21 cellular contexts compared by ENCODE assay signal in the genomic region with DNA sequence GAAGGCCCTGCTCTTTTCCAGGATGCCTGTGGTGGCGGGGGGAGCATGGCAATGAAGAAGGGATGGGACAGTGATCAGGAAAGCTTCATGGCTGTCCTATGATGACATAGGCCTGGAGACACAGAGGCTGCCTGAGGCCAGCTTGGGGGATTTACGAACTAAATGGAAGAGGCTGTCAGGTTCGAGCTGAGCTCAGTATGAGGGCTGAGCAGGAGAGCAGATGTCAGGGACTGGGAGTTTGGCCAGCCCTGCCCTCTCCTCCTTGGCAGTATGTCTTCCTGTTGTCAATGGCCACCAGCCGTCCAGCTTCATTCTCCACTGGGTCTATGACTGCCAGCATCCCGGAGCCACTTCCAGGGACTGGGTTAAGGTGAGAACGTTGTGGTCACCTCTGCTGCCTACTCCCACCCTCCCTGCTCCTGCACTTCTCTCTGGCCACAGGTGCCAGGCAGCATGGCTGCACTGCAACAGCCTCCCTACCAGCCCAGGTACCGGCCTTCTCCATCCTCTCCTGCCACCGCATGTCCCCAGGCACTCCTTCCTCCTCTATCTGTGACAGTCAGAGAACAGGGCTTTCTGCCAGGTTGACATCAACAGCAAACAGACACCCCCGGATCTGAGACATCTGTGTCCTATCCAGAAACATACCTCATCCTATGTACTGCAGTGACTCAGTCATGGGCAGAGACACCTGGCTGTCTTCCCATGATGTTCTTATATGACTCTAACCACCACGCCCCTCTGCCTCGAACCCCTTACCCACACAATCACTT.
DNase-seq lines count a peak whose midpoint lies in the region; ATAC-seq, FAIRE-seq and TF ChIP-seq lines count a peak whose summit lies in the region.
"Had no signal": no experiment of that assay in that cellular context is flagged by ENCODE, and none has a peak within 500 bp of the region (broad histone marks: within the 10 kb centered on the region; RNA-seq: fewer than 3 reads in every experiment).

No MANE protein-coding gene starts in this region.

- intact Hi-C loops in activated CD4-positive, alpha-beta T cell treated with anti-CD3 and anti-CD28 coated beads for 36 hours (cut with DNase I, micrococcal nuclease): no loop called here
- intact Hi-C loops in posterior cingulate gyrus (cut with DNase I): no loop called here

- no peaks in the 10 kb centered on the region for H3K36me3 ChIP-seq in H1 (ENCODE audit: control insufficient read depth in 2 of 4, insufficient read depth in 4 of 4, low read length in 3 of 4)
- H3K36me3 ChIP-seq: adrenal gland, upper lobe of right lung had no signal

- H3K23me2 ChIP-seq in H1 (ENCODE audit: low read depth, low read length): no peaks in the 10 kb centered on the region; the same call in 1 of the 2 replicates

- peaks cover 23% of the 10 kb centered on the region for H3K27me3 Mint-ChIP-seq in activated CD4-positive, alpha-beta T cell treated with anti-CD3 and anti-CD28 coated beads for 36 hours
- no peaks in the 10 kb centered on the region for H3K27me3 Mint-ChIP-seq in activated CD4-positive, alpha-beta T cell treated with anti-CD3 and anti-CD28 coated beads, Interleukin-2, amount 10 ng/mL, durations not matched to agents 7 days and 5 days

- H3K4me2 ChIP-seq in H1 (ENCODE audit: insufficient read depth in 1 of 2, low read depth in 2 of 2, low read length in 2 of 2): no peak overlapping the region

- no peak overlapping the region for H2AFZ ChIP-seq in H1 (ENCODE audit: low read length)
- H2AFZ ChIP-seq: parathyroid adenoma had no signal

- H3K9me3 ChIP-seq in H1 (ENCODE audit: insufficient read depth in 2 of 2, low read depth in 1 of 2, low read length in 1 of 2): no peaks in the 10 kb centered on the region
- H3K9me3 ChIP-seq: adrenal gland, upper lobe of right lung had no signal

- no peak for TF ChIP-seq POLR2A in H1 (IDR thresholded peaks at IDR 0.05; ENCODE audit: control extremely low read depth in 1 of 2, low read depth in 2 of 2, low read length in 2 of 2)

- no peak overlapping the region for H4K8ac ChIP-seq in H1 (ENCODE audit: extremely low read depth, insufficient read depth, low read length)

- H2BK5ac ChIP-seq in H1 (ENCODE audit: low read depth, low read length): no peak overlapping the region

- CTCF ChIA-PET in activated CD4-positive, alpha-beta T cell treated with anti-CD3 and anti-CD28 coated beads for 36 hours (lab: Charles Lee): no interaction called here
- CTCF ChIA-PET in activated CD4-positive, alpha-beta T cell treated with anti-CD3 and anti-CD28 coated beads, Interleukin-2, amount 10 ng/mL, durations not matched to agents 7 days and 5 days (lab: Charles Lee): no interaction called here
- CTCF ChIA-PET in H1 (lab: Charles Lee; ENCODE audit: partially characterized antibody): interaction anchor here (0.9 to 2.0 kb wide), 2 partner anchors 12 to 35 kb away, joined by 4 read pairs; no protein-coding TSS in a partner anchor

- H4K20me1 ChIP-seq in H1 (replicated peaks in 1 of 2; ENCODE audit: control insufficient read depth in 1 of 2, insufficient read depth in 2 of 2, low read length in 2 of 2): no peaks in the 10 kb centered on the region

- H2BK12ac ChIP-seq in H1 (ENCODE audit: low read depth, low read length): no peak overlapping the region

- H4K5ac ChIP-seq in H1 (ENCODE audit: insufficient read length, low read depth, low read length): no peak overlapping the region

- peak; percentile 8 for DNase-seq in activated CD4-positive, alpha-beta T cell treated with anti-CD3 and anti-CD28 coated beads for 36 hours
- no peak for DNase-seq in activated CD4-positive, alpha-beta T cell treated with anti-CD3 and anti-CD28 coated beads, Interleukin-2, amount 10 ng/mL, durations not matched to agents 7 days and 5 days
- peak; percentile 55 for DNase-seq in NCI-H69 (lab: John Stamatoyannopoulos, UW)
- DNase-seq in H1 (ENCODE audit: low read depth in 1 of 2, low spot score in 2 of 2): no peak
- DNase-seq in posterior cingulate gyrus: peak; percentile 31 to 91 (median 60)
- DNase-seq in NCI-H446 (lab: John Stamatoyannopoulos, UW): no peak
- no peak for DNase-seq in DMS79 treated with DMSO at 0.1 percent for 48 hours (lab: John Stamatoyannopoulos, UW)
- no peak for DNase-seq in RPMI8226
- DNase-seq: activated CD8-positive, alpha-beta memory T cell treated with anti-CD3 and anti-CD28 coated beads for 24 hours; Kasumi-1; NCI-H146; NCI-H748 treated with DMSO at 0.1 percent for 48 hours; SW 1271; upper lobe of right lung had no signal

- no peaks in the 10 kb centered on the region for H3K4me1 Mint-ChIP-seq in activated CD4-positive, alpha-beta T cell treated with anti-CD3 and anti-CD28 coated beads for 36 hours
- H3K4me1 Mint-ChIP-seq in activated CD4-positive, alpha-beta T cell treated with anti-CD3 and anti-CD28 coated beads, Interleukin-2, amount 10 ng/mL, durations not matched to agents 7 days and 5 days: no peaks in the 10 kb centered on the region

- ATAC-seq in activated CD4-positive, alpha-beta T cell treated with anti-CD3 and anti-CD28 coated beads for 36 hours: peak; percentile 53
- ATAC-seq: esophagus mucosa; stimulated activated effector memory CD8-positive, alpha-beta T cell treated with anti-CD3 and anti-CD28 coated beads, Interleukin-12 subunit alpha, Interleukin-12 subunit beta, amount 100 ng/mL, for 72 hours; upper lobe of right lung had no signal

- H2BK20ac ChIP-seq in H1 (ENCODE audit: low read length): no peak overlapping the region

- no peak overlapping the region for H3K18ac ChIP-seq in H1 (ENCODE audit: extremely low read depth, low read length)

- H2AK5ac ChIP-seq in H1 (ENCODE audit: low read depth, low read length): 0 out of 2 replicates have a peak overlapping the region, but pooled peaks have one; percentile 53

- POLR2A ChIA-PET in activated CD4-positive, alpha-beta T cell treated with anti-CD3 and anti-CD28 coated beads for 36 hours (lab: Charles Lee): no interaction called here
- POLR2A ChIA-PET in activated CD4-positive, alpha-beta T cell treated with anti-CD3 and anti-CD28 coated beads, Interleukin-2, amount 10 ng/mL, durations not matched to agents 7 days and 5 days (lab: Charles Lee): no interaction called here
- POLR2A ChIA-PET in H1 (lab: Charles Lee; ENCODE audit: partially characterized antibody): no interaction called here

- H3K4me3 ChIP-seq in H1 (ENCODE audit: extremely low read depth in 1 of 4, insufficient read depth in 2 of 4, low read depth in 3 of 4, low read length in 4 of 4): no peak overlapping the region
- H3K4me3 ChIP-seq: adrenal gland, upper lobe of right lung had no signal

- TF ChIP-seq EP300 in H1 (IDR thresholded peaks at IDR 0.05; ENCODE audit: borderline replicate concordance in 1 of 2, low read depth in 2 of 2, low read length in 2 of 2): no peak

- no peaks in the 10 kb centered on the region for H3K9me3 Mint-ChIP-seq in activated CD4-positive, alpha-beta T cell treated with anti-CD3 and anti-CD28 coated beads for 36 hours (ENCODE audit: low read depth)
- no peaks in the 10 kb centered on the region for H3K9me3 Mint-ChIP-seq in activated CD4-positive, alpha-beta T cell treated with anti-CD3 and anti-CD28 coated beads, Interleukin-2, amount 10 ng/mL, durations not matched to agents 7 days and 5 days
- H3K9me3 Mint-ChIP-seq: activated T-helper 2 cell treated with anti-CD3 and anti-CD28 coated beads, Interferon-gamma antibody, Interleukin-2, Interleukin-4, amounts not matched to agents 10 μg/mL and 5 μg/mL and 100 μg/mL, durations not matched to agents 14 hours and 24 hours and 36 hours; stimulated activated effector memory CD8-positive, alpha-beta T cell treated with anti-CD3 and anti-CD28 coated beads, Interleukin-12 subunit alpha, Interleukin-12 subunit beta, amount 100 ng/mL, for 72 hours had no signal

- no peak overlapping the region for H3K23ac ChIP-seq in H1 (ENCODE audit: insufficient read length)

- no peak overlapping the region for H3K9ac ChIP-seq in H1 (replicated peaks in 1 of 4; ENCODE audit: extremely low read depth in 1 of 4, low read depth in 3 of 4, low read length in 3 of 4)
- H3K9ac ChIP-seq: parathyroid adenoma had no signal

- 96% methylated on average over 11 of the region's 11 CpGs; no CpG with 5 or more reads in 1 of the 2 experiments for WGBS in H1 (ENCODE audit: extremely low coverage in 1 of 2, insufficient coverage in 1 of 2, insufficient read length in 1 of 2, insufficient replicate concordance in 2 of 2, low coverage in 1 of 2, low lambda C conversion rate in 2 of 2, missing lambda C conversion rate in 1 of 2), 2 experiments

- no peaks in the 10 kb centered on the region for H3K4me1 ChIP-seq in H1 (replicated peaks in 1 of 4; ENCODE audit: control insufficient read depth in 3 of 4, insufficient read depth in 4 of 4, low read length in 3 of 4)
- H3K4me1 ChIP-seq: adrenal gland, parathyroid adenoma, upper lobe of right lung had no signal

- H3K4me3 Mint-ChIP-seq in activated CD4-positive, alpha-beta T cell treated with anti-CD3 and anti-CD28 coated beads for 36 hours: no peak overlapping the region
- H3K4me3 Mint-ChIP-seq in activated CD4-positive, alpha-beta T cell treated with anti-CD3 and anti-CD28 coated beads, Interleukin-2, amount 10 ng/mL, durations not matched to agents 7 days and 5 days: no peak overlapping the region
- H3K4me3 Mint-ChIP-seq: stimulated activated effector memory CD8-positive, alpha-beta T cell treated with anti-CD3 and anti-CD28 coated beads, Interleukin-12 subunit alpha, Interleukin-12 subunit beta, amount 100 ng/mL, for 72 hours had no signal

- no peaks in the 10 kb centered on the region for H3K27me3 ChIP-seq in H1 (replicated peaks in 1 of 4; ENCODE audit: control insufficient read depth in 3 of 4, extremely low read depth in 1 of 4, insufficient read depth in 3 of 4, low read length in 3 of 4)
- H3K27me3 ChIP-seq: adrenal gland, upper lobe of right lung had no signal

- no peak overlapping the region for H2BK120ac ChIP-seq in H1 (replicated peaks; ENCODE audit: low read depth, low read length)

- H3K79me2 ChIP-seq in H1 (ENCODE audit: control insufficient read depth in 1 of 2, insufficient read depth in 2 of 2, low read length in 2 of 2): no peaks in the 10 kb centered on the region
- H3K79me2 ChIP-seq: parathyroid adenoma had no signal

- no peak overlapping the region for H3K4ac ChIP-seq in H1 (replicated peaks; ENCODE audit: insufficient read length, low read depth, low read length)

- H3K36me3 Mint-ChIP-seq in activated CD4-positive, alpha-beta T cell treated with anti-CD3 and anti-CD28 coated beads for 36 hours (ENCODE audit: low read depth): no peaks in the 10 kb centered on the region
- H3K36me3 Mint-ChIP-seq in activated CD4-positive, alpha-beta T cell treated with anti-CD3 and anti-CD28 coated beads, Interleukin-2, amount 10 ng/mL, durations not matched to agents 7 days and 5 days (ENCODE audit: low read depth): no peaks in the 10 kb centered on the region
- H3K36me3 Mint-ChIP-seq: stimulated activated effector memory CD8-positive, alpha-beta T cell treated with anti-CD3 and anti-CD28 coated beads, Interleukin-12 subunit alpha, Interleukin-12 subunit beta, amount 100 ng/mL, for 72 hours had no signal

- no peak for TF ChIP-seq RAD21 in H1 (IDR thresholded peaks at IDR 0.05 in 1 of 2, conservative IDR thresholded peaks at IDR 0.05 in 1 of 2; ENCODE audit: low read depth in 2 of 2, low read length in 2 of 2)

- H3K27ac ChIP-seq in H1 (ENCODE audit: low read depth, low read length): no peak overlapping the region
- H3K27ac ChIP-seq: adrenal gland, parathyroid adenoma, upper lobe of right lung, VCaP had no signal

- no peak for TF ChIP-seq CTCF in H1 (IDR thresholded peaks at IDR 0.05; ENCODE audit: control extremely low read depth in 1 of 3, insufficient read depth in 1 of 3, low read depth in 1 of 3, low read length in 3 of 3)

- FAIRE-seq in H1 (lab: Jason Lieb, UNC): no peak
- FAIRE-seq: RCC 7860 had no signal

- H3K56ac ChIP-seq in H1 (replicated peaks; ENCODE audit: insufficient read length, low read depth, low read length): no peak overlapping the region

- H3K14ac ChIP-seq in H1 (ENCODE audit: insufficient read length): no peak overlapping the region

- H2BK15ac ChIP-seq in H1 (ENCODE audit: low read length): no peak overlapping the region

- no peaks in the 10 kb centered on the region for H3K79me1 ChIP-seq in H1 (ENCODE audit: low read depth, low read length)

- no peak overlapping the region for H3K27ac Mint-ChIP-seq in activated CD4-positive, alpha-beta T cell treated with anti-CD3 and anti-CD28 coated beads for 36 hours
- no peak overlapping the region for H3K27ac Mint-ChIP-seq in activated CD4-positive, alpha-beta T cell treated with anti-CD3 and anti-CD28 coated beads, Interleukin-2, amount 10 ng/mL, durations not matched to agents 7 days and 5 days
- H3K27ac Mint-ChIP-seq: activated T-helper 2 cell treated with anti-CD3 and anti-CD28 coated beads, Interferon-gamma antibody, Interleukin-2, Interleukin-4, amounts not matched to agents 10 μg/mL and 5 μg/mL and 100 μg/mL, durations not matched to agents 14 hours and 24 hours and 36 hours; stimulated activated effector memory CD8-positive, alpha-beta T cell treated with anti-CD3 and anti-CD28 coated beads, Interleukin-12 subunit alpha, Interleukin-12 subunit beta, amount 100 ng/mL, for 72 hours had no signal

- H4K91ac ChIP-seq in H1 (replicated peaks; ENCODE audit: insufficient read length, low read length): no peak overlapping the region

Comparison
In these comparisons a context has a peak if more than half of its experiments do, and no peak if none do; other contexts are left out.
1. DNase-seq: peak in activated CD4-positive, alpha-beta T cell treated with anti-CD3 and anti-CD28 coated beads for 36 hours (single experiment), NCI-H69 (single experiment) and posterior cingulate gyrus (10 of 10); none in activated CD4-positive, alpha-beta T cell treated with anti-CD3 and anti-CD28 coated beads, Interleukin-2, amount 10 ng/mL, durations not matched to agents 7 days and 5 days (single experiment), H1 (0 of 2), NCI-H446 (0 of 2), DMS79 treated with DMSO at 0.1 percent for 48 hours (single experiment) and RPMI8226 (single experiment).